22 cellular contexts compared by ENCODE assay signal in the genomic region with DNA sequence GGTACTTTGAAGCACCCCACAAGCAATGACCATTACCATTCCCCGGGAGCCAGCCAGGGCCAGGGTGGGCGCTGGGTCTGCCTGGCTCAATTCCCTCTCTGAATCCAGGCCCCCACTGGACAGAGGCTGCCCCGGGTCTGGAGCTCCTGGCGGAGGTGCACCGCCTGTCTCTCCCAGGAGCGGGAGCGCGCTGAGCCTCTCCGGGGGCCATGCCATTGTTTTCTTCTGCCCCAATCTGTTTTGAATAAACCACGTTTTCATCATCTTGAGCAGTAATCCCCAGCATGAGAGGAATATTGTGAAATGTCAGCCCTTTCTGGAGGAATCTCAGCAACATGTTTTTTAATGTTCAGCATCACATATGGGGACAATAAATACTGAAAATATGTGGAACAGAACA.
DNase-seq lines count a peak whose midpoint lies in the region; ATAC-seq, FAIRE-seq and TF ChIP-seq lines count a peak whose summit lies in the region.
"Had no signal": no experiment of that assay in that cellular context is flagged by ENCODE, and none has a peak within 500 bp of the region (broad histone marks: within the 10 kb centered on the region; RNA-seq: fewer than 3 reads in every experiment).

No MANE protein-coding gene starts in this region.

- TF ChIP-seq POLR2A in suprapubic skin (IDR thresholded peaks at IDR 0.05) (no peak), H54 (IDR thresholded peaks at IDR 0.05; ENCODE audit: low read depth, low read length) (no peak)

- peak; percentile 50 for DNase-seq in EH (ENCODE audit: low read depth)
- peak; percentile 95 for DNase-seq in adipocyte (ENCODE audit: low read depth)
- peak; percentile 77 for DNase-seq in fibroblast of the conjunctiva (ENCODE audit: low read depth)
- DNase-seq in suprapubic skin (ENCODE audit: low spot score in 2 of 2) = peak; percentile 74 to 83
- no peak for DNase-seq in H54 (ENCODE audit: insufficient read length, low spot score)
- no peak for DNase-seq in HuH-7 (ENCODE audit: low spot score)
- DNase-seq: activated naive CD4-positive, alpha-beta T cell treated with Interleukin-2 at 50 U/mL for 16 hours; activated T-cell treated with anti-CD3 and anti-CD28 coated beads, Interleukin-2, amount 50 U/mL, for 24 hours; BE2C; Calu3; MM.1S; NCI-H146; NCI-H748 treated with DMSO at 0.1 percent for 48 hours; OCI-M1; SIG-M5; stimulated activated CD4-positive, alpha-beta T cell treated with anti-CD3 and anti-CD28 coated beads, Interleukin-12 subunit alpha, Interleukin-12 subunit beta, amount 100 ng/mL, for 4 hours; T-helper 1 cell had no signal

- no peak for ATAC-seq in SK-N-SH treated with all-trans-retinoic acid at 6 μM for 48 hours
- ATAC-seq: gastroesophageal sphincter had no signal

- no peak overlapping the region for H3K27ac ChIP-seq in suprapubic skin
- H3K27ac ChIP-seq: gastroesophageal sphincter, VCaP had no signal

- TF ChIP-seq CTCF in suprapubic skin (IDR thresholded peaks at IDR 0.05) = no peak

- WGBS in suprapubic skin = 43% methylated on average over 10 of the region's 10 CpGs

- no peak for TF ChIP-seq EP300 in suprapubic skin (IDR thresholded peaks at IDR 0.05)

- H3K4me3 ChIP-seq in adipocyte (ENCODE audit: low read length) = no peak overlapping the region
- H3K4me3 ChIP-seq in suprapubic skin = no peak overlapping the region
- H3K4me3 ChIP-seq: gastroesophageal sphincter had no signal

- H3K9me3 ChIP-seq in adipocyte (ENCODE audit: control insufficient read depth, low read length) = no peaks in the 10 kb centered on the region
- no peaks in the 10 kb centered on the region for H3K9me3 ChIP-seq in suprapubic skin
- H3K9me3 ChIP-seq: BE2C, gastroesophageal sphincter had no signal

- peaks cover 17% of the 10 kb centered on the region for H3K27me3 ChIP-seq in adipocyte (replicated peaks; ENCODE audit: control insufficient read depth, insufficient read depth, low read length)
- H3K27me3 ChIP-seq in suprapubic skin = no peaks in the 10 kb centered on the region
- H3K27me3 ChIP-seq: BE2C had no signal

- H3K4me1 ChIP-seq in adipocyte (ENCODE audit: control insufficient read depth, insufficient read depth, low read length) = peaks cover 45% of the 10 kb centered on the region
- peaks cover 4% of the 10 kb centered on the region for H3K4me1 ChIP-seq in suprapubic skin
- H3K4me1 ChIP-seq: BE2C, gastroesophageal sphincter had no signal

- H3K36me3 ChIP-seq in adipocyte (ENCODE audit: control insufficient read depth, insufficient read depth, low read length, severe bottlenecking) = no peaks in the 10 kb centered on the region
- no peaks in the 10 kb centered on the region for H3K36me3 ChIP-seq in suprapubic skin
- H3K36me3 ChIP-seq: BE2C, gastroesophageal sphincter had no signal

- FAIRE-seq in H54 (lab: Jason Lieb, UNC) = no peak
- FAIRE-seq: astrocyte, endometrium had no signal

- no peak overlapping the region for H3K9ac ChIP-seq in adipocyte (ENCODE audit: low read length)

TF ChIP-seq in SK-N-SH treated with all-trans-retinoic acid at 6 μM for 48 hours, 23 proteins besides CTCF, POLR2A, EP300 and RAD21:
- no peak for TF ChIP-seq ESRRG (CRISPR knock-in tag; IDR thresholded peaks at IDR 0.05)
- TF ChIP-seq ZNF8 (CRISPR knock-in tag; IDR thresholded peaks at IDR 0.05) = no peak
- TF ChIP-seq ZNF70 (CRISPR knock-in tag; IDR thresholded peaks at IDR 0.05) = no peak
- TF ChIP-seq, protein P1, sequence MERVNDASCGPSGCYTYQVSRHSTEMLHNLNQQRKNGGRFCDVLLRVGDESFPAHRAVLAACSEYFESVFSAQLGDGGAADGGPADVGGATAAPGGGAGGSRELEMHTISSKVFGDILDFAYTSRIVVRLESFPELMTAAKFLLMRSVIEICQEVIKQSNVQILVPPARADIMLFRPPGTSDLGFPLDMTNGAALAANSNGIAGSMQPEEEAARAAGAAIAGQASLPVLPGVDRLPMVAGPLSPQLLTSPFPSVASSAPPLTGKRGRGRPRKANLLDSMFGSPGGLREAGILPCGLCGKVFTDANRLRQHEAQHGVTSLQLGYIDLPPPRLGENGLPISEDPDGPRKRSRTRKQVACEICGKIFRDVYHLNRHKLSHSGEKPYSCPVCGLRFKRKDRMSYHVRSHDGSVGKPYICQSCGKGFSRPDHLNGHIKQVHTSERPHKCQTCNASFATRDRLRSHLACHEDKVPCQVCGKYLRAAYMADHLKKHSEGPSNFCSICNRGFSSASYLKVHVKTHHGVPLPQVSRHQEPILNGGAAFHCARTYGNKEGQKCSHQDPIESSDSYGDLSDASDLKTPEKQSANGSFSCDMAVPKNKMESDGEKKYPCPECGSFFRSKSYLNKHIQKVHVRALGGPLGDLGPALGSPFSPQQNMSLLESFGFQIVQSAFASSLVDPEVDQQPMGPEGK (CRISPR knock-in tag; IDR thresholded peaks at IDR 0.05; ENCODE audit: borderline replicate concordance) = no peak
- no peak for TF ChIP-seq ZFP3 (CRISPR knock-in tag; IDR thresholded peaks at IDR 0.05)
- no peak for TF ChIP-seq SNAI2 (CRISPR knock-in tag; IDR thresholded peaks at IDR 0.05)
- TF ChIP-seq TOX (CRISPR knock-in tag; IDR thresholded peaks at IDR 0.05; ENCODE audit: borderline replicate concordance) = no peak
- TF ChIP-seq GLIS3 (CRISPR knock-in tag; IDR thresholded peaks at IDR 0.05) = no peak
- no peak for TF ChIP-seq TCF4 (CRISPR knock-in tag; IDR thresholded peaks at IDR 0.05; ENCODE audit: borderline replicate concordance)
- TF ChIP-seq ARNTL (CRISPR knock-in tag; IDR thresholded peaks at IDR 0.05; ENCODE audit: borderline replicate concordance, low read depth) = no peak
- TF ChIP-seq, protein P2, sequence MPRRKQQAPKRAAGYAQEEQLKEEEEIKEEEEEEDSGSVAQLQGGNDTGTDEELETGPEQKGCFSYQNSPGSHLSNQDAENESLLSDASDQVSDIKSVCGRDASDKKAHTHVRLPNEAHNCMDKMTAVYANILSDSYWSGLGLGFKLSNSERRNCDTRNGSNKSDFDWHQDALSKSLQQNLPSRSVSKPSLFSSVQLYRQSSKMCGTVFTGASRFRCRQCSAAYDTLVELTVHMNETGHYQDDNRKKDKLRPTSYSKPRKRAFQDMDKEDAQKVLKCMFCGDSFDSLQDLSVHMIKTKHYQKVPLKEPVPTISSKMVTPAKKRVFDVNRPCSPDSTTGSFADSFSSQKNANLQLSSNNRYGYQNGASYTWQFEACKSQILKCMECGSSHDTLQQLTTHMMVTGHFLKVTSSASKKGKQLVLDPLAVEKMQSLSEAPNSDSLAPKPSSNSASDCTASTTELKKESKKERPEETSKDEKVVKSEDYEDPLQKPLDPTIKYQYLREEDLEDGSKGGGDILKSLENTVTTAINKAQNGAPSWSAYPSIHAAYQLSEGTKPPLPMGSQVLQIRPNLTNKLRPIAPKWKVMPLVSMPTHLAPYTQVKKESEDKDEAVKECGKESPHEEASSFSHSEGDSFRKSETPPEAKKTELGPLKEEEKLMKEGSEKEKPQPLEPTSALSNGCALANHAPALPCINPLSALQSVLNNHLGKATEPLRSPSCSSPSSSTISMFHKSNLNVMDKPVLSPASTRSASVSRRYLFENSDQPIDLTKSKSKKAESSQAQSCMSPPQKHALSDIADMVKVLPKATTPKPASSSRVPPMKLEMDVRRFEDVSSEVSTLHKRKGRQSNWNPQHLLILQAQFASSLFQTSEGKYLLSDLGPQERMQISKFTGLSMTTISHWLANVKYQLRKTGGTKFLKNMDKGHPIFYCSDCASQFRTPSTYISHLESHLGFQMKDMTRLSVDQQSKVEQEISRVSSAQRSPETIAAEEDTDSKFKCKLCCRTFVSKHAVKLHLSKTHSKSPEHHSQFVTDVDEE (CRISPR knock-in tag; IDR thresholded peaks at IDR 0.05) = no peak
- TF ChIP-seq OSR1 (CRISPR knock-in tag; IDR thresholded peaks at IDR 0.05) = no peak
- TF ChIP-seq ZNF565 (CRISPR knock-in tag; conservative IDR thresholded peaks at IDR 0.05; ENCODE audit: low read depth) = no peak
- TF ChIP-seq CSDC2 (CRISPR knock-in tag; IDR thresholded peaks at IDR 0.05) = no peak
- TF ChIP-seq BACH2 (CRISPR knock-in tag; IDR thresholded peaks at IDR 0.05; ENCODE audit: borderline replicate concordance) = no peak

Comparison
In these comparisons a context has a peak if more than half of its experiments do, and no peak if none do; other contexts are left out.
1. DNase-seq: peak in EH (single experiment), adipocyte (single experiment), fibroblast of the conjunctiva (single experiment) and suprapubic skin (2 of 2); none in H54 (single experiment) and HuH-7 (single experiment).